In the genomic region with DNA sequence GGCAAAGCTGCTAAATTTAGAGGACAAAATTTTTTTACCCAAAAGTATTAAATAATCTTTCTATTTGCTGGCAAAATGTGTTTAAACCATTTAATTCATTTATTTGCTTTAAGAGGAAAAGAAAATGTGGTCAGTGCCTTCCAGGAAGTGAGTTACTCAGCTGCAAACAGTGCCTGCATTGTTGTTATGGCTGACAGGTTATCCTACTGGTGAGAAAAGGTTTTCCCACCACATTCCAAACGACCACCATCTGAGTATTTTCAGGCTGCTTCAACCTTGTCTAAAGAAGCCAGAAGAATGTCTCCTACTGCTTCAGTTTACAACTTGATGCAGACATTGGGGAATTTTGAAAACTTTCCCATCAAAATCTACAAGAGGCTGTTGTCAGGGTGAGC, we compare ENCODE assay signal across 1 cellular context.
TF ChIP-seq lines count a peak whose summit lies in the region.

No MANE protein-coding gene starts in this region.

TF ChIP-seq in K562, 482 proteins besides CTCF, POLR2A, EP300 and RAD21 (continued from another document):
- TF ChIP-seq, protein P1, sequence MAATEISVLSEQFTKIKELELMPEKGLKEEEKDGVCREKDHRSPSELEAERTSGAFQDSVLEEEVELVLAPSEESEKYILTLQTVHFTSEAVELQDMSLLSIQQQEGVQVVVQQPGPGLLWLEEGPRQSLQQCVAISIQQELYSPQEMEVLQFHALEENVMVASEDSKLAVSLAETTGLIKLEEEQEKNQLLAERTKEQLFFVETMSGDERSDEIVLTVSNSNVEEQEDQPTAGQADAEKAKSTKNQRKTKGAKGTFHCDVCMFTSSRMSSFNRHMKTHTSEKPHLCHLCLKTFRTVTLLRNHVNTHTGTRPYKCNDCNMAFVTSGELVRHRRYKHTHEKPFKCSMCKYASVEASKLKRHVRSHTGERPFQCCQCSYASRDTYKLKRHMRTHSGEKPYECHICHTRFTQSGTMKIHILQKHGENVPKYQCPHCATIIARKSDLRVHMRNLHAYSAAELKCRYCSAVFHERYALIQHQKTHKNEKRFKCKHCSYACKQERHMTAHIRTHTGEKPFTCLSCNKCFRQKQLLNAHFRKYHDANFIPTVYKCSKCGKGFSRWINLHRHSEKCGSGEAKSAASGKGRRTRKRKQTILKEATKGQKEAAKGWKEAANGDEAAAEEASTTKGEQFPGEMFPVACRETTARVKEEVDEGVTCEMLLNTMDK (IDR thresholded peaks at IDR 0.05; ENCODE audit: borderline replicate concordance, insufficient read depth, low read depth, low read length, poor library complexity, severe bottlenecking), result no peak
- TF ChIP-seq ZNF311 (CRISPR knock-in tag; IDR thresholded peaks at IDR 0.05) (no peak), ZBTB8A (IDR thresholded peaks at IDR 0.05; ENCODE audit: partially characterized antibody) (no peak), CHCHD3 (CRISPR knock-in tag; IDR thresholded peaks at IDR 0.05) (no peak), ZBTB1 (CRISPR knock-in tag; IDR thresholded peaks at IDR 0.05; ENCODE audit: borderline replicate concordance, low read depth) (no peak)
- TF ChIP-seq, protein P2, sequence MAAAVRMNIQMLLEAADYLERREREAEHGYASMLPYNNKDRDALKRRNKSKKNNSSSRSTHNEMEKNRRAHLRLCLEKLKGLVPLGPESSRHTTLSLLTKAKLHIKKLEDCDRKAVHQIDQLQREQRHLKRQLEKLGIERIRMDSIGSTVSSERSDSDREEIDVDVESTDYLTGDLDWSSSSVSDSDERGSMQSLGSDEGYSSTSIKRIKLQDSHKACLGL (CRISPR knock-in tag; IDR thresholded peaks at IDR 0.05; ENCODE audit: borderline replicate concordance, poor library complexity, severe bottlenecking), result no peak
- TF ChIP-seq, protein P3, sequence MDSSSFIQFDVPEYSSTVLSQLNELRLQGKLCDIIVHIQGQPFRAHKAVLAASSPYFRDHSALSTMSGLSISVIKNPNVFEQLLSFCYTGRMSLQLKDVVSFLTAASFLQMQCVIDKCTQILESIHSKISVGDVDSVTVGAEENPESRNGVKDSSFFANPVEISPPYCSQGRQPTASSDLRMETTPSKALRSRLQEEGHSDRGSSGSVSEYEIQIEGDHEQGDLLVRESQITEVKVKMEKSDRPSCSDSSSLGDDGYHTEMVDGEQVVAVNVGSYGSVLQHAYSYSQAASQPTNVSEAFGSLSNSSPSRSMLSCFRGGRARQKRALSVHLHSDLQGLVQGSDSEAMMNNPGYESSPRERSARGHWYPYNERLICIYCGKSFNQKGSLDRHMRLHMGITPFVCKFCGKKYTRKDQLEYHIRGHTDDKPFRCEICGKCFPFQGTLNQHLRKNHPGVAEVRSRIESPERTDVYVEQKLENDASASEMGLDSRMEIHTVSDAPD (CRISPR knock-in tag; IDR thresholded peaks at IDR 0.05), result no peak
